ENCODE assay signal across 1 cellular context in the genomic region with DNA sequence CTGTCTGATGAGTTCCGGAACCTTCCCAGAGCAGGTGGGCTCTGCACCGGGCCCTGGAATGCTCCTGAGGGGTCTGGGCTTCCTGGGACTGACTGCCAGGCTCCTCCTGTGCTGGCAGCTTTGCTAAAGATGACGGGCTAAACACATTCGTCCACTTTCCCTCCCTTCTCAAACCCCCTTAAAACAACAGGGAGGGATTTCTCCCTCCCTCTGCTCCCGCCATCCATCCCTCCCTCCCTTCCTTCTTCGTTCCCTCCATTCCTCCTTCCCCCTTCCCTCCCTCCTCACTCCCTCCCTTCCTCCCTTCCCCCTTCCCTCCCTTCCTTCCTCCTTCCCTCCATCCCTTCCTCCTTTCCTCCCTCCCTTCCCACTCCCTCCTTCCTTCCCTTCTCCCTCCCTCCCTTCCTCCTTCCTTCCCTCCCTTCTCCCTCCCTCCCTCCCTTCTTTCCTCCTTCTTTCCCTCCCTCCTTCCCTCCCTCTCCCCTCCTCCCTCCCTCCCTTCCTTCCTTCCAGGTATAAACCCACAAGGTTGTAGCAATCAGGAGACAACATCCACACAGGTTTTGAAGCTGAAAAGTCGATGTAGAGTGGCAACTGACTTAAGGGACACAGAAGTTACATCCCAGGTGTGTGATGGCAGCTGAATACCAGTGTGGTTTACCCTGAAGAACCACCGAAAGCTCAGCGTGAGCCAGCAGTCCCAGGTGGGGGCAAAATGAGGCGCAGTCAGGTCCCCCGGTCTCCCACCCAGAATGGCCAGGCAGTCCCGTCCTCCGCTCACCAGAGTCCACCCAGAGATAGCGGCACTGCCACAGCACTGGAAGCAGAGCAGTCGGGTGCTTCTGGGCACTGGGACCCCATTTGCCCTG.
TF ChIP-seq lines count a peak whose summit lies in the region.

No MANE protein-coding gene starts in this region.

TF ChIP-seq in HEK293, 187 proteins besides CTCF, POLR2A, EP300 and RAD21 (continued from another document):
- TF ChIP-seq, protein P1, sequence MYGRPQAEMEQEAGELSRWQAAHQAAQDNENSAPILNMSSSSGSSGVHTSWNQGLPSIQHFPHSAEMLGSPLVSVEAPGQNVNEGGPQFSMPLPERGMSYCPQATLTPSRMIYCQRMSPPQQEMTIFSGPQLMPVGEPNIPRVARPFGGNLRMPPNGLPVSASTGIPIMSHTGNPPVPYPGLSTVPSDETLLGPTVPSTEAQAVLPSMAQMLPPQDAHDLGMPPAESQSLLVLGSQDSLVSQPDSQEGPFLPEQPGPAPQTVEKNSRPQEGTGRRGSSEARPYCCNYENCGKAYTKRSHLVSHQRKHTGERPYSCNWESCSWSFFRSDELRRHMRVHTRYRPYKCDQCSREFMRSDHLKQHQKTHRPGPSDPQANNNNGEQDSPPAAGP (tag by site-specific recombination; IDR thresholded peaks at IDR 0.05), result peak; percentile 48; the same call in 1 of the 2 replicates
- TF ChIP-seq, protein P2, sequence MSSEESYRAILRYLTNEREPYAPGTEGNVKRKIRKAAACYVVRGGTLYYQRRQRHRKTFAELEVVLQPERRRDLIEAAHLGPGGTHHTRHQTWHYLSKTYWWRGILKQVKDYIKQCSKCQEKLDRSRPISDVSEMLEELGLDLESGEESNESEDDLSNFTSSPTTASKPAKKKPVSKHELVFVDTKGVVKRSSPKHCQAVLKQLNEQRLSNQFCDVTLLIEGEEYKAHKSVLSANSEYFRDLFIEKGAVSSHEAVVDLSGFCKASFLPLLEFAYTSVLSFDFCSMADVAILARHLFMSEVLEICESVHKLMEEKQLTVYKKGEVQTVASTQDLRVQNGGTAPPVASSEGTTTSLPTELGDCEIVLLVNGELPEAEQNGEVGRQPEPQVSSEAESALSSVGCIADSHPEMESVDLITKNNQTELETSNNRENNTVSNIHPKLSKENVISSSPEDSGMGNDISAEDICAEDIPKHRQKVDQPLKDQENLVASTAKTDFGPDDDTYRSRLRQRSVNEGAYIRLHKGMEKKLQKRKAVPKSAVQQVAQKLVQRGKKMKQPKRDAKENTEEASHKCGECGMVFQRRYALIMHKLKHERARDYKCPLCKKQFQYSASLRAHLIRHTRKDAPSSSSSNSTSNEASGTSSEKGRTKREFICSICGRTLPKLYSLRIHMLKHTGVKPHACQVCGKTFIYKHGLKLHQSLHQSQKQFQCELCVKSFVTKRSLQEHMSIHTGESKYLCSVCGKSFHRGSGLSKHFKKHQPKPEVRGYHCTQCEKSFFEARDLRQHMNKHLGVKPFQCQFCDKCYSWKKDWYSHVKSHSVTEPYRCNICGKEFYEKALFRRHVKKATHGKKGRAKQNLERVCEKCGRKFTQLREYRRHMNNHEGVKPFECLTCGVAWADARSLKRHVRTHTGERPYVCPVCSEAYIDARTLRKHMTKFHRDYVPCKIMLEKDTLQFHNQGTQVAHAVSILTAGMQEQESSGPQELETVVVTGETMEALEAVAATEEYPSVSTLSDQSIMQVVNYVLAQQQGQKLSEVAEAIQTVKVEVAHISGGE (tag by site-specific recombination; conservative IDR thresholded peaks at IDR 0.05; ENCODE audit: low read depth), result no peak
- TF ChIP-seq ZBTB21 (tag by site-specific recombination; IDR thresholded peaks at IDR 0.05), result no peak
- 0 out of 2 replicates have a peak, but pooled peaks have one; percentile 6 for TF ChIP-seq EGR2 (tag by site-specific recombination; IDR thresholded peaks at IDR 0.05; ENCODE audit: low read depth)
- no peak for TF ChIP-seq ZXDB (tag by site-specific recombination; IDR thresholded peaks at IDR 0.05)
- TF ChIP-seq ZNF114 (tag by site-specific recombination; IDR thresholded peaks at IDR 0.05), result no peak
- no peak for TF ChIP-seq RBAK (tag by site-specific recombination; IDR thresholded peaks at IDR 0.05)
- no peak for TF ChIP-seq ZNF292 (tag by site-specific recombination; IDR thresholded peaks at IDR 0.05; ENCODE audit: borderline replicate concordance, low read depth)
- TF ChIP-seq, protein P3, sequence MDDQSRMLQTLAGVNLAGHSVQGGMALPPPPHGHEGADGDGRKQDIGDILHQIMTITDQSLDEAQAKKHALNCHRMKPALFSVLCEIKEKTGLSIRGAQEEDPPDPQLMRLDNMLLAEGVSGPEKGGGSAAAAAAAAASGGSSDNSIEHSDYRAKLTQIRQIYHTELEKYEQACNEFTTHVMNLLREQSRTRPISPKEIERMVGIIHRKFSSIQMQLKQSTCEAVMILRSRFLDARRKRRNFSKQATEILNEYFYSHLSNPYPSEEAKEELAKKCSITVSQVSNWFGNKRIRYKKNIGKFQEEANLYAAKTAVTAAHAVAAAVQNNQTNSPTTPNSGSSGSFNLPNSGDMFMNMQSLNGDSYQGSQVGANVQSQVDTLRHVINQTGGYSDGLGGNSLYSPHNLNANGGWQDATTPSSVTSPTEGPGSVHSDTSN (CRISPR knock-in tag; IDR thresholded peaks at IDR 0.05), result no peak
- TF ChIP-seq ZNF561 (tag by site-specific recombination; IDR thresholded peaks at IDR 0.05; ENCODE audit: borderline replicate concordance), result no peak
